18 cellular contexts compared by ENCODE assay signal in the genomic region with DNA sequence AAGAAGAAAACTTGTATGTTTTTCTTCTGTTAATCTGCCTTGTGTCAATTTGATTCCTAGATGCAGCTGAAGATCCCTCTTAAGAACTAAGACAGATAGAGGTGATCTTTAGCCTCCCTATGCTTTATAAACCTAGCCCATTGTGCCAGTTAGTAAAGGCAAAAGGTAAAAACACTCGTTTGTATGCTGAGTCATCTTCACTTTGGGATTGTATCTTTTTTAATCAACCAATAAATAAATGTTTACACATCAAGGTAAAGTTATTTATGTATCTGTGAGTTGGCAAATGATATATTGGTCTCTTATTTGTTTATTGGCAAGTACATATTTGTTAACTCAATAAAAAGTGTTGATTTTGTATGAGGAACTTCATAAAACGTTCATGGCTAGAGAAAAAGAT.
"Had no signal": no experiment of that assay in that cellular context is flagged by ENCODE, and none has a peak within 500 bp of the region (broad histone marks: within the 10 kb centered on the region; RNA-seq: fewer than 3 reads in every experiment).

No MANE protein-coding gene starts in this region.

- ATAC-seq: effector memory CD8-positive, alpha-beta T cell; gastroesophageal sphincter; left lobe of liver; mucosa of descending colon; naive thymus-derived CD8-positive, alpha-beta T cell; stimulated activated naive CD8-positive, alpha-beta T cell treated with anti-CD3 and anti-CD28 coated beads, Interleukin-15, Interleukin-2, amounts not matched to agents 100 U/mL and 50 U/mL, for 24 hours had no signal

- DNase-seq: effector memory CD8-positive, alpha-beta T cell; esophagus squamous epithelium; foreskin fibroblast; glutamatergic neuron; islet precursor cell; mammary epithelial cell; mucosa of descending colon; naive thymus-derived CD8-positive, alpha-beta T cell; small intestine; stimulated activated CD4-positive, alpha-beta T cell treated with anti-CD3 and anti-CD28 coated beads, Interleukin-12 subunit alpha, Interleukin-12 subunit beta, amount 100 ng/mL, for 4 hours; stimulated activated naive CD8-positive, alpha-beta T cell treated with anti-CD3 and anti-CD28 coated beads, Interleukin-15, Interleukin-2, amounts not matched to agents 100 U/mL and 50 U/mL, for 24 hours; tibial artery; upper lobe of left lung; uterus had no signal

- H3K27ac ChIP-seq: esophagus squamous epithelium, gastroesophageal sphincter, neutrophil, tibial artery, upper lobe of left lung, uterus had no signal

- H3K4me3 ChIP-seq: esophagus squamous epithelium, gastroesophageal sphincter, mucosa of descending colon, tibial artery, upper lobe of left lung, uterus had no signal

- H3K4me1 ChIP-seq: gastroesophageal sphincter, uterus had no signal

- FAIRE-seq: small intestine had no signal

- H3K9me3 Mint-ChIP-seq: dendritic cell treated with granulocyte-macrophage colony-stimulating factor and Interleukin-4, amounts not matched to agents 40 ng/mL and 50 ng/mL, for 4 days had no signal

- H3K4me3 Mint-ChIP-seq: dendritic cell treated with granulocyte-macrophage colony-stimulating factor and Interleukin-4, amounts not matched to agents 40 ng/mL and 50 ng/mL, for 4 days; effector memory CD8-positive, alpha-beta T cell; naive thymus-derived CD8-positive, alpha-beta T cell had no signal

- H3K27ac Mint-ChIP-seq: dendritic cell treated with granulocyte-macrophage colony-stimulating factor and Interleukin-4, amounts not matched to agents 40 ng/mL and 50 ng/mL, for 4 days; effector memory CD8-positive, alpha-beta T cell had no signal

- H3K9me3 ChIP-seq: esophagus squamous epithelium, gastroesophageal sphincter, mucosa of descending colon, neutrophil, tibial artery, upper lobe of left lung, uterus had no signal

- H3K27me3 ChIP-seq: esophagus squamous epithelium, gastroesophageal sphincter, neutrophil, tibial artery, upper lobe of left lung, uterus had no signal

- H3K36me3 ChIP-seq: esophagus squamous epithelium, gastroesophageal sphincter, neutrophil, tibial artery, upper lobe of left lung, uterus had no signal

- H3K27me3 Mint-ChIP-seq: dendritic cell treated with granulocyte-macrophage colony-stimulating factor and Interleukin-4, amounts not matched to agents 40 ng/mL and 50 ng/mL, for 4 days; effector memory CD8-positive, alpha-beta T cell; naive thymus-derived CD8-positive, alpha-beta T cell had no signal
